In the genomic region with DNA sequence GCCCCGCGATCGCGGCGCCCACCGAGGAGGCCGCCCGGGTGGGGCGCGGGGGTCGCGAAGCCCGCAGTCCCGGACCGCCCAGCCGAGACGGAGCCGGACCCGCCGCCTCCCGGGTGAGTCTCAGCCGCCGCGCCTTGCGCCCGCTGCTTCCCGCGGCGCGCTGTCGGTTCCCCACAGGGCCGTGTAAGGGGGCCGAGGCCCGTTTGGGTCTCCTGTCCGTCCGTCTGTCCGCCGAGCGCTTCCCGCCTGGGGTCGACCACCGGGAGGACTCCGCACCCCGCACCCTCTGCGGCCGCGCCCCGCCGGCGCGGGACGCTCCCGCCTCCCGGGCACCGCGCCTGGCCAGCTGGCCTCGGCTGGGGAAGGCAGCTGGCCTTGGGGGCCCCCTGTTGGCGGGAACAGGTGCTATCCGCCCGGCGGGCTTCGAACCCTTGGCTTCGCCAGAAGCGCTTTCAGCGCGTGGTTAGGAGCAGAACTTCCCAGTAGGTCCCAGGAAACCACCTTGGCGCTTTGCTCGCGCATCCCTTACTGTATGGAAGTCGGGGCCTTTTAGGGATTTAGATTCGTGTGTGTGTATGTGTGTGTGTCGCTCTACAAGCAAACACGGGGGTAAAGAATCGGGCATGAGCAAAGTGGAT, we compare ENCODE assay signal across 8 cellular contexts. TPM values are rescaled to one million over a fixed set of nuclear protein-coding genes. Genes with fewer than 3 reads are reported as not detected.
DNase-seq lines count a peak whose midpoint lies in the region; ATAC-seq and TF ChIP-seq lines count a peak whose summit lies in the region.

No MANE protein-coding gene starts in this region.

- POLR2A ChIA-PET in PC-3 (lab: Charles Lee; ENCODE audit: unreplicated experiment), result no interaction called here

- H3K9ac ChIP-seq in PC-3 (ENCODE audit: low read length), result peak overlapping the region; percentile 79
- peak overlapping the region; percentile 60; the same call in 1 of the 2 replicates for H3K9ac ChIP-seq in iPS-20b (ENCODE audit: low read depth, low read length)

- no peaks in the 10 kb centered on the region for H4K20me1 ChIP-seq in PC-3 (ENCODE audit: low read length)

- no peaks in the 10 kb centered on the region for H3K9me2 ChIP-seq in PC-3 (replicated peaks; ENCODE audit: low read length)

- ATAC-seq in PC-3 (peak; percentile 21), GM21360 (IDR thresholded peaks at IDR 0.05; ENCODE audit: unreplicated experiment) (no peak)

- peaks cover 41% of the 10 kb centered on the region for H3K27me3 Mint-ChIP-seq in brain

- H3K9me3 ChIP-seq in PC-3 (ENCODE audit: low read length) (no peaks in the 10 kb centered on the region), iPS-20b (ENCODE audit: insufficient read depth, low read depth, low read length) (no peaks in the 10 kb centered on the region)

- H3K4me1 ChIP-seq in PC-3 (ENCODE audit: insufficient read depth, low read length) (peaks cover 25% of the 10 kb centered on the region), iPS-20b (ENCODE audit: insufficient read depth, low read length) (peaks cover 2% of the 10 kb centered on the region; the same call in 1 of the 2 replicates)

- no peaks in the 10 kb centered on the region for H3F3A ChIP-seq in PC-3 (ENCODE audit: low read length, unreplicated experiment)

- H3K36me3 Mint-ChIP-seq in brain, result no peaks in the 10 kb centered on the region

- peak overlapping the region; percentile 88 for H3K4me2 ChIP-seq in PC-3 (ENCODE audit: low read length)

- H3K27ac ChIP-seq in PC-3 (ENCODE audit: low read length) (peak overlapping the region; percentile 34; the same call in 1 of the 2 replicates), iPS-20b (ENCODE audit: low read length) (no peak overlapping the region)

- H3K4me3 Mint-ChIP-seq in brain, result peak overlapping the region; percentile 83 to 95 (median 85)

- H3K27ac Mint-ChIP-seq in brain, result peak overlapping the region; percentile 59 to 86 (median 67)

- H3K79me2 ChIP-seq in PC-3 (ENCODE audit: low read length), result peaks cover 53% of the 10 kb centered on the region

- DNase-seq in AG10803 (ENCODE audit: low read depth) (peak; percentile 40), PC-3 (peak; percentile 69), skeletal muscle cell (ENCODE audit: low read depth) (no peak), amniotic stem cell (lab: John Stamatoyannopoulos, UW) (no peak)

- peak overlapping the region; percentile 79 for H2AFZ ChIP-seq in PC-3 (ENCODE audit: low read length)

- H3K4me1 Mint-ChIP-seq in brain, result peaks cover 59% of the 10 kb centered on the region

- peaks cover 0 to 11% (median 4%) of the 10 kb centered on the region in 5 experiments for H3K9me3 Mint-ChIP-seq in brain

- no TSS peak for BruUV-seq in PC-3 (replicated peaks; lab: Mats Ljungman, UMichigan)

- CTCF ChIA-PET in PC-3 (lab: Charles Lee), result interaction anchor here (0.5 to 1.8 kb wide), 5 partner anchors 15 to 117 kb away, joined by 3 to 6 read pairs (median 3); no protein-coding TSS in a partner anchor

- H3K36me3 ChIP-seq in PC-3 (ENCODE audit: low read depth, low read length) (no peaks in the 10 kb centered on the region), iPS-20b (ENCODE audit: insufficient read depth, low read depth, low read length) (no peaks in the 10 kb centered on the region)

- H3K4me3 ChIP-seq in AG10803 (ENCODE audit: low read length) (peak overlapping the region; percentile 64), GM12875 (ENCODE audit: low read depth, low read length) (no peak overlapping the region), PC-3 (ENCODE audit: low read length) (peak overlapping the region; percentile 76), iPS-20b (ENCODE audit: low read length) (peak overlapping the region; percentile 82), skeletal muscle cell (ENCODE audit: low read depth, low read length) (peak overlapping the region; percentile 51)

- intact Hi-C loops in PC-3 (cut with micrococcal nuclease), result loop anchor here (2.0 kb wide), 2 partner anchors 25 kb away; no protein-coding TSS in a partner anchor

- peak; percentile 56 for TF ChIP-seq CTCF in AG10803 (conservative IDR thresholded peaks at IDR 0.05; ENCODE audit: low read length)
- peak; percentile 64 for TF ChIP-seq CTCF in GM12875 (IDR thresholded peaks at IDR 0.05; ENCODE audit: borderline replicate concordance, insufficient read depth, low read depth, low read length)
- TF ChIP-seq CTCF in PC-3 (conservative IDR thresholded peaks at IDR 0.05; ENCODE audit: low read depth, low read length), result peak; percentile 71
- TF ChIP-seq CTCF in brain (conservative IDR thresholded peaks at IDR 0.05), result peak; percentile 73 to 84

- no peaks in the 10 kb centered on the region for H3K27me3 ChIP-seq in PC-3 (ENCODE audit: low read length)
- peaks cover 53% of the 10 kb centered on the region for H3K27me3 ChIP-seq in iPS-20b (ENCODE audit: insufficient read depth, low read length)

RNA-seq across cellular contexts. Expression of a gene that starts 0.4 kb away (rescaled TPM):
- total RNA-seq in PC-3 (2014; rRNA removed), result 12.6 and 20.8 TPM in 2 replicates
- 8.8 TPM for polyA plus RNA-seq in brain (ENCODE audit: insufficient read depth, low read depth, low replicate concordance)

Comparison
In these comparisons a context has a peak if more than half of its experiments do, and no peak if none do; other contexts are left out.
1. DNase-seq: peak in AG10803 (single experiment) and PC-3 (single experiment); none in skeletal muscle cell (single experiment) and amniotic stem cell (single experiment).
2. Peak in every context shown above with its lines, with median percentiles within 50 percentile points of each other: CTCF ChIP-seq.